11 cellular contexts compared by ENCODE assay signal in genomic region chr16:54817940-54818574, GRCh38.
"Had no signal": no experiment of that assay in that cellular context is flagged by ENCODE, and none has a peak within 500 bp of the region (broad histone marks: within the 10 kb centered on the region; RNA-seq: fewer than 3 reads in every experiment).

No MANE protein-coding gene starts in this region.

- H3K4me3 Mint-ChIP-seq: activated CD4-positive, alpha-beta memory T cell treated with anti-CD3 and anti-CD28 coated beads for 36 hours; activated T-cell treated with anti-CD3 and anti-CD28 coated beads, Interleukin-2, amount 50 U/mL, for 72 hours; neural crest cell; stimulated activated naive CD8-positive, alpha-beta T cell treated with anti-CD3 and anti-CD28 coated beads, Interleukin-15, amount 100 ng/mL, for 72 hours had no signal

- H2AFZ ChIP-seq: parathyroid adenoma had no signal

- H3K36me3 ChIP-seq: ascending aorta, gastrocnemius medialis had no signal

- H3K4me1 Mint-ChIP-seq: stimulated activated naive CD8-positive, alpha-beta T cell treated with anti-CD3 and anti-CD28 coated beads, Interleukin-15, amount 100 ng/mL, for 72 hours had no signal

- DNase-seq: activated CD4-positive, alpha-beta memory T cell treated with anti-CD3 and anti-CD28 coated beads for 36 hours; activated T-cell treated with anti-CD3 and anti-CD28 coated beads, Interleukin-2, amount 50 U/mL, for 72 hours; gastrocnemius medialis; mesenchymal stem cell; stimulated activated CD4-positive, alpha-beta T cell treated with anti-CD3 and anti-CD28 coated beads, Interleukin-15, amount 100 ng/mL, for 24 hours; stimulated activated CD4-positive, alpha-beta T cell treated with anti-CD3 and anti-CD28 coated beads, Interleukin-4, amount 100 ng/mL, for 24 hours; stimulated activated naive CD8-positive, alpha-beta T cell treated with anti-CD3 and anti-CD28 coated beads, Interleukin-15, amount 100 ng/mL, for 72 hours; testis had no signal

- H3K9ac ChIP-seq: parathyroid adenoma had no signal

- H3K4me3 ChIP-seq: ascending aorta, gastrocnemius medialis, testis had no signal

- H3K36me3 Mint-ChIP-seq: activated CD4-positive, alpha-beta memory T cell treated with anti-CD3 and anti-CD28 coated beads for 36 hours had no signal

- H3K9me3 ChIP-seq: ascending aorta, gastrocnemius medialis, testis had no signal

- H3K27me3 ChIP-seq: ascending aorta, gastrocnemius medialis, testis had no signal

- H3K27ac Mint-ChIP-seq: activated CD4-positive, alpha-beta memory T cell treated with anti-CD3 and anti-CD28 coated beads for 36 hours; activated T-cell treated with anti-CD3 and anti-CD28 coated beads, Interleukin-2, amount 50 U/mL, for 72 hours; stimulated activated naive CD8-positive, alpha-beta T cell treated with anti-CD3 and anti-CD28 coated beads, Interleukin-15, amount 100 ng/mL, for 72 hours had no signal

- H3K27ac ChIP-seq: ascending aorta, gastrocnemius medialis, parathyroid adenoma, testis had no signal

- H3K9me3 Mint-ChIP-seq: activated T-cell treated with anti-CD3 and anti-CD28 coated beads, Interleukin-2, amount 50 U/mL, for 72 hours; stimulated activated naive CD8-positive, alpha-beta T cell treated with anti-CD3 and anti-CD28 coated beads, Interleukin-15, amount 100 ng/mL, for 72 hours had no signal

- H3K4me1 ChIP-seq: ascending aorta, gastrocnemius medialis, parathyroid adenoma, testis had no signal

- ATAC-seq: activated T-cell treated with anti-CD3 and anti-CD28 coated beads, Interleukin-2, amount 50 U/mL, for 72 hours; gastrocnemius medialis; stimulated activated naive CD8-positive, alpha-beta T cell treated with anti-CD3 and anti-CD28 coated beads, Interleukin-15, amount 100 ng/mL, for 72 hours had no signal

- H3K79me2 ChIP-seq: parathyroid adenoma had no signal
